ENCODE assay signal across 1 cellular context in genomic region chr19:18557474-18558201, GRCh38.
TF ChIP-seq lines count a peak whose summit lies in the region.

KXD1 (plus strand) TSS chr19:18557870; CDS start chr19:18562057, 4,187 bp downstream.

TF ChIP-seq in HepG2, 621 proteins besides CTCF, POLR2A, EP300 and RAD21 (continued from another document and continues in another):
- TF ChIP-seq CCAR2 (optimal IDR thresholded peaks at IDR 0.05; ENCODE audit: low read depth, low read length) (no peak), SNAI1 (CRISPR knock-in tag; IDR thresholded peaks at IDR 0.05; ENCODE audit: borderline replicate concordance) (no peak), ZGPAT (CRISPR knock-in tag; IDR thresholded peaks at IDR 0.05) (peak; percentile 68; the same call in 1 of the 2 replicates), TBP (CRISPR knock-in tag; IDR thresholded peaks at IDR 0.05) (no peak), ZNF558 (CRISPR knock-in tag; IDR thresholded peaks at IDR 0.05; ENCODE audit: borderline replicate concordance) (no peak), HHEX (CRISPR knock-in tag; IDR thresholded peaks at IDR 0.05) (no peak), ZFP82 (CRISPR knock-in tag; IDR thresholded peaks at IDR 0.05; ENCODE audit: borderline replicate concordance) (0 out of 2 replicates have a peak, but pooled peaks have one; percentile 81), ZNF816 (CRISPR knock-in tag; IDR thresholded peaks at IDR 0.05; ENCODE audit: borderline replicate concordance) (no peak), ZNF678 (CRISPR knock-in tag; IDR thresholded peaks at IDR 0.05) (no peak), PHB2 (IDR thresholded peaks at IDR 0.05; ENCODE audit: partially characterized antibody) (no peak), TBX2 (CRISPR knock-in tag; IDR thresholded peaks at IDR 0.05; ENCODE audit: borderline replicate concordance) (peak; percentile 46; the same call in 1 of the 2 replicates), PHF8 (CRISPR knock-in tag; IDR thresholded peaks at IDR 0.05) (peak; percentile 71; the same call in 1 of the 2 replicates), NFIC (IDR thresholded peaks at IDR 0.05; ENCODE audit: low read length) (no peak), TCF12 (IDR thresholded peaks at IDR 0.05) (no peak), TCF12 (CRISPR knock-in tag; IDR thresholded peaks at IDR 0.05) (0 out of 2 replicates have a peak, but pooled peaks have one; percentile 32), ZNF569 (CRISPR knock-in tag; IDR thresholded peaks at IDR 0.05; ENCODE audit: borderline replicate concordance) (no peak), RXRB (CRISPR knock-in tag; IDR thresholded peaks at IDR 0.05; ENCODE audit: borderline replicate concordance) (peak; percentile 37; the same call in 1 of the 2 replicates), ZNF672 (CRISPR knock-in tag; IDR thresholded peaks at IDR 0.05) (no peak), NFKBIZ (CRISPR knock-in tag; IDR thresholded peaks at IDR 0.05) (no peak), GABPB1 (CRISPR knock-in tag; IDR thresholded peaks at IDR 0.05) (peak; percentile 93), CSRNP1 (CRISPR knock-in tag; IDR thresholded peaks at IDR 0.05) (0 out of 2 replicates have a peak, but pooled peaks have one; percentile 4), MED1 (CRISPR knock-in tag; IDR thresholded peaks at IDR 0.05) (peak; percentile 64), ZNF296 (CRISPR knock-in tag; conservative IDR thresholded peaks at IDR 0.05) (no peak), LBX2 (CRISPR knock-in tag; IDR thresholded peaks at IDR 0.05; ENCODE audit: borderline replicate concordance) (no peak), ZSCAN21 (CRISPR knock-in tag; IDR thresholded peaks at IDR 0.05; ENCODE audit: borderline replicate concordance) (no peak), KDM3A (CRISPR knock-in tag; IDR thresholded peaks at IDR 0.05; ENCODE audit: low read depth) (no peak), PCBP1 (IDR thresholded peaks at IDR 0.05; ENCODE audit: borderline replicate concordance, low read depth, low read length) (no peak), MTA3 (CRISPR knock-in tag; IDR thresholded peaks at IDR 0.05) (no peak), LCORL (IDR thresholded peaks at IDR 0.05) (no peak), LCORL (CRISPR knock-in tag; IDR thresholded peaks at IDR 0.05) (no peak), ZNF24 (IDR thresholded peaks at IDR 0.05) (no peak), MXD3 (CRISPR knock-in tag; IDR thresholded peaks at IDR 0.05) (no peak), ERF (CRISPR knock-in tag; IDR thresholded peaks at IDR 0.05) (peak; percentile 19; the same call in 1 of the 2 replicates), ZNF34 (CRISPR knock-in tag; IDR thresholded peaks at IDR 0.05; ENCODE audit: borderline replicate concordance) (no peak), BATF2 (CRISPR knock-in tag; IDR thresholded peaks at IDR 0.05) (no peak), AHR (CRISPR knock-in tag; IDR thresholded peaks at IDR 0.05) (no peak), MAFK (conservative IDR thresholded peaks at IDR 0.05 in 1 of 2, IDR thresholded peaks at IDR 0.05 in 1 of 2; ENCODE audit: low read length in 2 of 2) (no peak)
- TF ChIP-seq, protein P1, sequence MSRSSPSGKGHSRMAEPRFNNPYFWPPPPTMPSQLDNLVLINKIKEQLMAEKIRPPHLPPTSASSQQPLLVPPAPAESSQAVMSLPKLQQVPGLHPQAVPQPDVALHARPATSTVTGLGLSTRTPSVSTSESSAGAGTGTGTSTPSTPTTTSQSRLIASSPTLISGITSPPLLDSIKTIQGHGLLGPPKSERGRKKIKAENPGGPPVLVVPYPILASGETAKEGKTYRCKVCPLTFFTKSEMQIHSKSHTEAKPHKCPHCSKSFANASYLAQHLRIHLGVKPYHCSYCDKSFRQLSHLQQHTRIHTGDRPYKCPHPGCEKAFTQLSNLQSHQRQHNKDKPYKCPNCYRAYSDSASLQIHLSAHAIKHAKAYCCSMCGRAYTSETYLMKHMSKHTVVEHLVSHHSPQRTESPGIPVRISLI (CRISPR knock-in tag; IDR thresholded peaks at IDR 0.05; ENCODE audit: borderline replicate concordance) = no peak
- TF ChIP-seq, protein P2, sequence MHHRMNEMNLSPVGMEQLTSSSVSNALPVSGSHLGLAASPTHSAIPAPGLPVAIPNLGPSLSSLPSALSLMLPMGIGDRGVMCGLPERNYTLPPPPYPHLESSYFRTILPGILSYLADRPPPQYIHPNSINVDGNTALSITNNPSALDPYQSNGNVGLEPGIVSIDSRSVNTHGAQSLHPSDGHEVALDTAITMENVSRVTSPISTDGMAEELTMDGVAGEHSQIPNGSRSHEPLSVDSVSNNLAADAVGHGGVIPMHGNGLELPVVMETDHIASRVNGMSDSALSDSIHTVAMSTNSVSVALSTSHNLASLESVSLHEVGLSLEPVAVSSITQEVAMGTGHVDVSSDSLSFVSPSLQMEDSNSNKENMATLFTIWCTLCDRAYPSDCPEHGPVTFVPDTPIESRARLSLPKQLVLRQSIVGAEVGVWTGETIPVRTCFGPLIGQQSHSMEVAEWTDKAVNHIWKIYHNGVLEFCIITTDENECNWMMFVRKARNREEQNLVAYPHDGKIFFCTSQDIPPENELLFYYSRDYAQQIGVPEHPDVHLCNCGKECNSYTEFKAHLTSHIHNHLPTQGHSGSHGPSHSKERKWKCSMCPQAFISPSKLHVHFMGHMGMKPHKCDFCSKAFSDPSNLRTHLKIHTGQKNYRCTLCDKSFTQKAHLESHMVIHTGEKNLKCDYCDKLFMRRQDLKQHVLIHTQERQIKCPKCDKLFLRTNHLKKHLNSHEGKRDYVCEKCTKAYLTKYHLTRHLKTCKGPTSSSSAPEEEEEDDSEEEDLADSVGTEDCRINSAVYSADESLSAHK (CRISPR knock-in tag; IDR thresholded peaks at IDR 0.05; ENCODE audit: borderline replicate concordance) = no peak
- TF ChIP-seq, protein P3, sequence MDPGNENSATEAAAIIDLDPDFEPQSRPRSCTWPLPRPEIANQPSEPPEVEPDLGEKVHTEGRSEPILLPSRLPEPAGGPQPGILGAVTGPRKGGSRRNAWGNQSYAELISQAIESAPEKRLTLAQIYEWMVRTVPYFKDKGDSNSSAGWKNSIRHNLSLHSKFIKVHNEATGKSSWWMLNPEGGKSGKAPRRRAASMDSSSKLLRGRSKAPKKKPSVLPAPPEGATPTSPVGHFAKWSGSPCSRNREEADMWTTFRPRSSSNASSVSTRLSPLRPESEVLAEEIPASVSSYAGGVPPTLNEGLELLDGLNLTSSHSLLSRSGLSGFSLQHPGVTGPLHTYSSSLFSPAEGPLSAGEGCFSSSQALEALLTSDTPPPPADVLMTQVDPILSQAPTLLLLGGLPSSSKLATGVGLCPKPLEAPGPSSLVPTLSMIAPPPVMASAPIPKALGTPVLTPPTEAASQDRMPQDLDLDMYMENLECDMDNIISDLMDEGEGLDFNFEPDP (CRISPR knock-in tag; conservative IDR thresholded peaks at IDR 0.05) = no peak
- TF ChIP-seq, protein P4, sequence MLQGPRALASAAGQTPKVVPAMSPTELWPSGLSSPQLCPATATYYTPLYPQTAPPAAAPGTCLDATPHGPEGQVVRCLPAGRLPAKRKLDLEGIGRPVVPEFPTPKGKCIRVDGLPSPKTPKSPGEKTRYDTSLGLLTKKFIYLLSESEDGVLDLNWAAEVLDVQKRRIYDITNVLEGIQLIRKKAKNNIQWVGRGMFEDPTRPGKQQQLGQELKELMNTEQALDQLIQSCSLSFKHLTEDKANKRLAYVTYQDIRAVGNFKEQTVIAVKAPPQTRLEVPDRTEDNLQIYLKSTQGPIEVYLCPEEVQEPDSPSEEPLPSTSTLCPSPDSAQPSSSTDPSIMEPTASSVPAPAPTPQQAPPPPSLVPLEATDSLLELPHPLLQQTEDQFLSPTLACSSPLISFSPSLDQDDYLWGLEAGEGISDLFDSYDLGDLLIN (CRISPR knock-in tag; IDR thresholded peaks at IDR 0.05; ENCODE audit: borderline replicate concordance) = no peak
- TF ChIP-seq, protein P5, sequence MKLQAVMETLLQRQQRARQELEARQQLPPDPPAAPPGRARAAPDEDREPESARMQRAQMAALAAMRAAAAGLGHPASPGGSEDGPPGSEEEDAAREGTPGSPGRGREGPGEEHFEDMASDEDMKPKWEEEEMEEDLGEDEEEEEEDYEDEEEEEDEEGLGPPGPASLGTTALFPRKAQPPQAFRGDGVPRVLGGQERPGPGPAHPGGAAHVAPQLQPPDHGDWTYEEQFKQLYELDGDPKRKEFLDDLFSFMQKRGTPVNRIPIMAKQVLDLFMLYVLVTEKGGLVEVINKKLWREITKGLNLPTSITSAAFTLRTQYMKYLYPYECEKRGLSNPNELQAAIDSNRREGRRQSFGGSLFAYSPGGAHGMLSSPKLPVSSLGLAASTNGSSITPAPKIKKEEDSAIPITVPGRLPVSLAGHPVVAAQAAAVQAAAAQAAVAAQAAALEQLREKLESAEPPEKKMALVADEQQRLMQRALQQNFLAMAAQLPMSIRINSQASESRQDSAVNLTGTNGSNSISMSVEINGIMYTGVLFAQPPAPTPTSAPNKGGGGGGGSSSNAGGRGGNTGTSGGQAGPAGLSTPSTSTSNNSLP (IDR thresholded peaks at IDR 0.05; ENCODE audit: low read depth, low read length) = 0 out of 2 replicates have a peak, but pooled peaks have one; percentile 34
- TF ChIP-seq, protein P6, sequence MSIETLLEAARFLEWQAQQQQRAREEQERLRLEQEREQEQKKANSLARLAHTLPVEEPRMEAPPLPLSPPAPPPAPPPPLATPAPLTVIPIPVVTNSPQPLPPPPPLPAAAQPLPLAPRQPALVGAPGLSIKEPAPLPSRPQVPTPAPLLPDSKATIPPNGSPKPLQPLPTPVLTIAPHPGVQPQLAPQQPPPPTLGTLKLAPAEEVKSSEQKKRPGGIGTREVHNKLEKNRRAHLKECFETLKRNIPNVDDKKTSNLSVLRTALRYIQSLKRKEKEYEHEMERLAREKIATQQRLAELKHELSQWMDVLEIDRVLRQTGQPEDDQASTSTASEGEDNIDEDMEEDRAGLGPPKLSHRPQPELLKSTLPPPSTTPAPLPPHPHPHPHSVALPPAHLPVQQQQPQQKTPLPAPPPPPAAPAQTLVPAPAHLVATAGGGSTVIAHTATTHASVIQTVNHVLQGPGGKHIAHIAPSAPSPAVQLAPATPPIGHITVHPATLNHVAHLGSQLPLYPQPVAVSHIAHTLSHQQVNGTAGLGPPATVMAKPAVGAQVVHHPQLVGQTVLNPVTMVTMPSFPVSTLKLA (IDR thresholded peaks at IDR 0.05) = peak; percentile 61
- TF ChIP-seq, protein P7, sequence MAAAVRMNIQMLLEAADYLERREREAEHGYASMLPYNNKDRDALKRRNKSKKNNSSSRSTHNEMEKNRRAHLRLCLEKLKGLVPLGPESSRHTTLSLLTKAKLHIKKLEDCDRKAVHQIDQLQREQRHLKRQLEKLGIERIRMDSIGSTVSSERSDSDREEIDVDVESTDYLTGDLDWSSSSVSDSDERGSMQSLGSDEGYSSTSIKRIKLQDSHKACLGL (CRISPR knock-in tag; IDR thresholded peaks at IDR 0.05) = no peak
